Comparison of ENCODE assay signal across 9 cellular contexts in genomic region chr15:60932051-60932915, GRCh38.
DNase-seq lines count a peak whose midpoint lies in the region; ATAC-seq, FAIRE-seq and TF ChIP-seq lines count a peak whose summit lies in the region.
"Had no signal": no experiment of that assay in that cellular context is flagged by ENCODE, and none has a peak within 500 bp of the region (broad histone marks: within the 10 kb centered on the region; RNA-seq: fewer than 3 reads in every experiment).

No MANE protein-coding gene starts in this region.

- no peaks in the 10 kb centered on the region for H3K9me3 ChIP-seq in GM23248 (ENCODE audit: low read depth)
- H3K9me3 ChIP-seq: neutrophil had no signal

- in situ Hi-C loops in GM23248 (cut with MboI) = no loop called here

- no peaks in the 10 kb centered on the region for H4K20me1 ChIP-seq in GM23248 (ENCODE audit: insufficient read depth)

- ATAC-seq in GM19463 (IDR thresholded peaks at IDR 0.05; ENCODE audit: unreplicated experiment) (no peak), GM21529 (IDR thresholded peaks at IDR 0.05; ENCODE audit: unreplicated experiment) (no peak)

- H3K9ac ChIP-seq in GM23248 = no peak overlapping the region

- peak; percentile 96 for DNase-seq in GM23248
- DNase-seq in activated CD4-positive, alpha-beta T cell treated with anti-CD3 and anti-CD28 coated beads for 24 hours (ENCODE audit: low read depth in 2 of 2) = peak; percentile 29 to 37
- DNase-seq in dermis blood vessel endothelial cell = peak; percentile 19
- DNase-seq in retinal pigment epithelial cell (ENCODE audit: low read depth) = peak; percentile 53
- no peak for DNase-seq in HUDEP-2 (lab: John Stamatoyannopoulos, UW; ENCODE audit: unreplicated experiment in 76 of 76)
- no peak for DNase-seq in frontal cortex (ENCODE audit: low spot score in 2 of 2)

- H3K27ac ChIP-seq in GM23248 = peak overlapping the region; percentile 6; the same call in 1 of the 2 replicates
- H3K27ac ChIP-seq: neutrophil had no signal

- no peak overlapping the region for H2AFZ ChIP-seq in GM23248

- H3K79me2 ChIP-seq in GM23248 (ENCODE audit: insufficient read depth) = no peaks in the 10 kb centered on the region

- H3K36me3 ChIP-seq in GM23248 (ENCODE audit: low read depth) = no peaks in the 10 kb centered on the region
- H3K36me3 ChIP-seq: neutrophil had no signal

- peak overlapping the region; percentile 78 for H3K4me2 ChIP-seq in GM23248 (ENCODE audit: unreplicated experiment)

- no peaks in the 10 kb centered on the region for H3K9me2 ChIP-seq in GM23248 (ENCODE audit: insufficient read depth)

- H3F3A ChIP-seq in GM23248 (ENCODE audit: insufficient read depth) = peaks cover 15% of the 10 kb centered on the region

- H3K4me1 ChIP-seq in GM23248 (ENCODE audit: insufficient read depth) = peaks cover 19% of the 10 kb centered on the region

- 7 to 11% methylated on average over 8 of the region's 8 CpGs for WGBS in GM23248 (ENCODE audit: low coverage in 1 of 2, low lambda C conversion rate in 2 of 2, missing lambda C conversion rate in 2 of 2), 2 experiments

- H3K27me3 ChIP-seq in GM23248 (replicated peaks; ENCODE audit: insufficient read depth) = no peaks in the 10 kb centered on the region

- peak; percentile 30 for TF ChIP-seq CTCF in retinal pigment epithelial cell (conservative IDR thresholded peaks at IDR 0.05; ENCODE audit: low read depth, low read length)

- H3K4me3 ChIP-seq in GM23248 = peak overlapping the region; percentile 48
- H3K4me3 ChIP-seq in retinal pigment epithelial cell (ENCODE audit: low read length) = no peak overlapping the region

- FAIRE-seq in frontal cortex (lab: Jason Lieb, UNC) = no peak

Comparison
In these comparisons a context has a peak if more than half of its experiments do, and no peak if none do; other contexts are left out.
1. DNase-seq: peak in GM23248 (single experiment), activated CD4-positive, alpha-beta T cell treated with anti-CD3 and anti-CD28 coated beads for 24 hours (2 of 2), dermis blood vessel endothelial cell (single experiment) and retinal pigment epithelial cell (single experiment); none in HUDEP-2 (0 of 76) and frontal cortex (0 of 2).